In genomic region chr2:24842081-24843050, GRCh38 we compare ENCODE assay signal across 1 cellular context.
TF ChIP-seq lines count a peak whose summit lies in the region.

No MANE protein-coding gene starts in this region.

TF ChIP-seq in IMR-90, 13 proteins besides CTCF, POLR2A, EP300 and RAD21 (continued from another document):
- TF ChIP-seq, protein P1, sequence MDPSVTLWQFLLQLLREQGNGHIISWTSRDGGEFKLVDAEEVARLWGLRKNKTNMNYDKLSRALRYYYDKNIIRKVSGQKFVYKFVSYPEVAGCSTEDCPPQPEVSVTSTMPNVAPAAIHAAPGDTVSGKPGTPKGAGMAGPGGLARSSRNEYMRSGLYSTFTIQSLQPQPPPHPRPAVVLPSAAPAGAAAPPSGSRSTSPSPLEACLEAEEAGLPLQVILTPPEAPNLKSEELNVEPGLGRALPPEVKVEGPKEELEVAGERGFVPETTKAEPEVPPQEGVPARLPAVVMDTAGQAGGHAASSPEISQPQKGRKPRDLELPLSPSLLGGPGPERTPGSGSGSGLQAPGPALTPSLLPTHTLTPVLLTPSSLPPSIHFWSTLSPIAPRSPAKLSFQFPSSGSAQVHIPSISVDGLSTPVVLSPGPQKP (IDR thresholded peaks at IDR 0.05; ENCODE audit: borderline replicate concordance, low read depth, low read length): no peak
- TF ChIP-seq CHD1 (IDR thresholded peaks at IDR 0.05; ENCODE audit: low read depth, low read length) (no peak), CEBPB (IDR thresholded peaks at IDR 0.05; ENCODE audit: low read depth, low read length) (no peak), BHLHE40 (IDR thresholded peaks at IDR 0.05; ENCODE audit: low read depth, low read length) (no peak), MXI1 (IDR thresholded peaks at IDR 0.05; ENCODE audit: borderline replicate concordance, low read depth, low read length) (no peak), SMC3 (IDR thresholded peaks at IDR 0.05; ENCODE audit: low read depth, low read length) (no peak), NFE2L2 (IDR thresholded peaks at IDR 0.05; ENCODE audit: low read depth, low read length) (no peak), FOS (IDR thresholded peaks at IDR 0.05; ENCODE audit: low read depth, low read length) (no peak), MAZ (IDR thresholded peaks at IDR 0.05; ENCODE audit: borderline replicate concordance, low read depth, low read length) (no peak)
